24 cellular contexts compared by ENCODE assay signal in genomic region chr7:36625247-36625646, GRCh38.
DNase-seq lines count a peak whose midpoint lies in the region; ATAC-seq, FAIRE-seq and TF ChIP-seq lines count a peak whose summit lies in the region.
"Had no signal": no experiment of that assay in that cellular context is flagged by ENCODE, and none has a peak within 500 bp of the region (broad histone marks: within the 10 kb centered on the region; RNA-seq: fewer than 3 reads in every experiment).

No MANE protein-coding gene starts in this region.

- ATAC-seq in right lobe of liver = peak; percentile 6 to 51 (median 30)
- no peak for ATAC-seq in HepG2
- peak; percentile 32 for ATAC-seq in left lung
- ATAC-seq in upper lobe of right lung = peak; percentile 46
- ATAC-seq in activated CD4-positive, alpha-beta T cell treated with anti-CD3 and anti-CD28 coated beads for 36 hours = no peak
- ATAC-seq: A549, T-cell had no signal

- no peak for TF ChIP-seq CTCF in right lobe of liver (IDR thresholded peaks at IDR 0.05)
- no peak for TF ChIP-seq CTCF in HepG2 (CRISPR knock-in tag; IDR thresholded peaks at IDR 0.05)
- TF ChIP-seq CTCF in left lung (IDR thresholded peaks at IDR 0.05) = no peak
- no peak for TF ChIP-seq CTCF in upper lobe of right lung (IDR thresholded peaks at IDR 0.05)

- H3K27me3 Mint-ChIP-seq in activated CD4-positive, alpha-beta T cell treated with anti-CD3 and anti-CD28 coated beads for 36 hours = no peaks in the 10 kb centered on the region
- H3K27me3 Mint-ChIP-seq: IgD-negative memory B cell, T-cell had no signal

- no peak overlapping the region for H3K9ac ChIP-seq in HepG2 (ENCODE audit: insufficient read depth, low read depth, low read length)

- peaks cover 0 to 10% (median 0%) of the 10 kb centered on the region in 4 donors for H3K4me1 ChIP-seq in right lobe of liver
- 0 out of 2 replicates have a peak, but pooled peaks cover 5% of the 10 kb centered on the region for H3K4me1 ChIP-seq in HepG2 (ENCODE audit: insufficient read depth, low read length)
- peaks cover 0 to 11% of the 10 kb centered on the region in 2 donors for H3K4me1 ChIP-seq in left lung
- H3K4me1 ChIP-seq in upper lobe of right lung = no peaks in the 10 kb centered on the region
- H3K4me1 ChIP-seq: A549, HAP-1 had no signal

- POLR2A ChIA-PET in HepG2 (lab: Yijun Ruan, JAX) = no interaction called here
- POLR2A ChIA-PET in activated CD4-positive, alpha-beta T cell treated with anti-CD3 and anti-CD28 coated beads for 36 hours (lab: Charles Lee) = interaction anchor here (0.5 kb wide), 1 partner anchor 14 kb away, joined by 5 read pairs; no protein-coding TSS in a partner anchor

- WGBS in right lobe of liver (ENCODE audit: insufficient coverage, low coverage, low lambda C conversion rate, missing lambda C conversion rate) = 57% methylated on average over 4 of the region's 4 CpGs
- 45% methylated on average over 3 of the region's 4 CpGs for WGBS in HepG2 (ENCODE audit: low lambda C conversion rate)

- TF ChIP-seq POLR2A in right lobe of liver (IDR thresholded peaks at IDR 0.05) (no peak), HepG2 (IDR thresholded peaks at IDR 0.05; ENCODE audit: insufficient read depth in 1 of 2, low read depth in 2 of 2, low read length in 2 of 2) (no peak)

- H3K9me3 Mint-ChIP-seq in activated CD4-positive, alpha-beta T cell treated with anti-CD3 and anti-CD28 coated beads for 36 hours (ENCODE audit: low read depth) = no peaks in the 10 kb centered on the region
- H3K9me3 Mint-ChIP-seq: endodermal cell, IgD-negative memory B cell, nephron, T-cell had no signal

- H3K9me3 ChIP-seq in right lobe of liver = no peaks in the 10 kb centered on the region
- H3K9me3 ChIP-seq in HepG2 (ENCODE audit: low read length) = no peaks in the 10 kb centered on the region
- H3K9me3 ChIP-seq in left lung = no peaks in the 10 kb centered on the region
- no peaks in the 10 kb centered on the region for H3K9me3 ChIP-seq in upper lobe of right lung
- H3K9me3 ChIP-seq: A549, HAP-1, heart right ventricle had no signal

- H3K4me3 ChIP-seq in right lobe of liver (no peak overlapping the region), HepG2 (replicated peaks in 1 of 3; ENCODE audit: insufficient read depth in 1 of 3, low read depth in 2 of 3, low read length in 3 of 3) (no peak overlapping the region), left lung (no peak overlapping the region), upper lobe of right lung (no peak overlapping the region)
- H3K4me3 ChIP-seq: A549, HAP-1, heart right ventricle had no signal

- no peak overlapping the region for H3K4me2 ChIP-seq in HepG2 (ENCODE audit: low read depth, low read length)
- H3K4me2 ChIP-seq: A549 had no signal

- TF ChIP-seq RAD21 in HepG2 (CRISPR knock-in tag; IDR thresholded peaks at IDR 0.05) = no peak

- in situ Hi-C loops in HepG2 (cut with HindIII; ENCODE audit: extremely low pct_ligation_motif_present, low pct_unique_long_range_greater_than_20kb) = no loop called here

- H3K4me3 Mint-ChIP-seq in activated CD4-positive, alpha-beta T cell treated with anti-CD3 and anti-CD28 coated beads for 36 hours = no peak overlapping the region
- H3K4me3 Mint-ChIP-seq: endodermal cell, nephron, T-cell had no signal

- no peak for DNase-seq in right lobe of liver
- no peak for DNase-seq in HepG2 (ENCODE audit: low spot score)
- peak; percentile 22 for DNase-seq in T1000 (lab: John Stamatoyannopoulos, UW)
- no peak for DNase-seq in left lung
- no peak for DNase-seq in upper lobe of right lung
- no peak for DNase-seq in activated CD4-positive, alpha-beta T cell treated with anti-CD3 and anti-CD28 coated beads for 36 hours
- no peak for DNase-seq in activated T-cell treated with anti-CD3 and anti-CD28 coated beads, Interleukin-2, amount 50 U/mL, for 48 hours
- DNase-seq in middle frontal gyrus (ENCODE audit: extremely low spot score, low spot score) = no peak
- DNase-seq: activated naive CD4-positive, alpha-beta T cell treated with anti-CD3 and anti-CD28 coated beads, Interleukin-2, amount 50 U/mL, for 16 hours; activated T-cell treated with anti-CD3 and anti-CD28 coated beads for 4 hours; GF-D8; heart right ventricle; NCI-H1048; NCI-H2081 treated with DMSO at 0.1 percent for 48 hours; NCI-H510A treated with DMSO at 0.1 percent for 48 hours; small intestine; stimulated activated CD4-positive, alpha-beta T cell treated with anti-CD3 and anti-CD28 coated beads, Interleukin-4, amount 100 ng/mL, for 24 hours; T-cell had no signal

- no peak for FAIRE-seq in HepG2 (lab: Jason Lieb, UNC)
- FAIRE-seq: A549, small intestine had no signal

- H4K20me1 ChIP-seq in HepG2 (ENCODE audit: insufficient read depth, low read length) = no peaks in the 10 kb centered on the region

- no peak overlapping the region for H3K27ac Mint-ChIP-seq in activated CD4-positive, alpha-beta T cell treated with anti-CD3 and anti-CD28 coated beads for 36 hours
- H3K27ac Mint-ChIP-seq: endodermal cell, IgD-negative memory B cell had no signal

- H3K27ac ChIP-seq in right lobe of liver = no peak overlapping the region
- no peak overlapping the region for H3K27ac ChIP-seq in HepG2 (ENCODE audit: extremely low read length, insufficient read depth, low read length)
- no peak overlapping the region for H3K27ac ChIP-seq in left lung
- H3K27ac ChIP-seq in upper lobe of right lung = no peak overlapping the region
- H3K27ac ChIP-seq: A549, heart right ventricle, VCaP had no signal

- no peaks in the 10 kb centered on the region for H3K36me3 ChIP-seq in right lobe of liver
- H3K36me3 ChIP-seq in HepG2 (replicated peaks in 1 of 2; ENCODE audit: control insufficient read depth in 1 of 2, insufficient read depth in 2 of 2, low read length in 2 of 2) = no peaks in the 10 kb centered on the region
- H3K36me3 ChIP-seq in left lung = peaks cover 0 to 12% of the 10 kb centered on the region in 2 donors
- H3K36me3 ChIP-seq in upper lobe of right lung = no peaks in the 10 kb centered on the region
- H3K36me3 ChIP-seq: HAP-1 had no signal

- peaks cover 11% of the 10 kb centered on the region for H3K4me1 Mint-ChIP-seq in activated CD4-positive, alpha-beta T cell treated with anti-CD3 and anti-CD28 coated beads for 36 hours

- no peaks in the 10 kb centered on the region for H3K79me2 ChIP-seq in HepG2 (ENCODE audit: insufficient read depth, low read length)

- CTCF ChIA-PET in HepG2 (lab: Yijun Ruan, JAX; ENCODE audit: low intra/inter-chr PET ratio, low total read pairs) = no interaction called here
- CTCF ChIA-PET in activated CD4-positive, alpha-beta T cell treated with anti-CD3 and anti-CD28 coated beads for 36 hours (lab: Charles Lee) = interaction anchor here (0.7 to 1.1 kb wide), 2 partner anchors 46 to 1203 kb away, joined by 3 to 5 read pairs; no protein-coding TSS in a partner anchor

- no peak overlapping the region for H2AFZ ChIP-seq in HepG2 (ENCODE audit: low read length)

- no TSS peak for BruUV-seq in HepG2 (replicated peaks; lab: Mats Ljungman, UMichigan)

- TF ChIP-seq EP300 in HepG2 (IDR thresholded peaks at IDR 0.05; ENCODE audit: low read depth in 2 of 2, low read length in 2 of 2) (no peak), HepG2 (CRISPR knock-in tag; IDR thresholded peaks at IDR 0.05; ENCODE audit: borderline replicate concordance) (no peak)

- H3K36me3 Mint-ChIP-seq in activated CD4-positive, alpha-beta T cell treated with anti-CD3 and anti-CD28 coated beads for 36 hours (ENCODE audit: low read depth) = peaks cover 11% of the 10 kb centered on the region

- intact Hi-C loops in right lobe of liver (cut with DNase I) = no loop called here
- intact Hi-C loops in HepG2 (cut with micrococcal nuclease; ENCODE audit: unreplicated experiment) = no loop called here
- intact Hi-C loops in left lung (cut with DNase I) = no loop called here
- intact Hi-C loops in upper lobe of right lung (cut with DNase I) = no loop called here
- intact Hi-C loops in activated CD4-positive, alpha-beta T cell treated with anti-CD3 and anti-CD28 coated beads for 36 hours (cut with DNase I, micrococcal nuclease) = no loop called here

- H3K27me3 ChIP-seq in right lobe of liver = no peaks in the 10 kb centered on the region
- H3K27me3 ChIP-seq in HepG2 (ENCODE audit: control insufficient read depth in 1 of 2, insufficient read depth in 2 of 2, low read length in 2 of 2) = no peaks in the 10 kb centered on the region; a peak in 2 of 5 replicates
- H3K27me3 ChIP-seq in left lung = no peaks in the 10 kb centered on the region
- no peaks in the 10 kb centered on the region for H3K27me3 ChIP-seq in upper lobe of right lung

TF ChIP-seq in HepG2, 621 proteins besides CTCF, POLR2A, EP300 and RAD21 (continues in another document):
- TF ChIP-seq KDM5A (IDR thresholded peaks at IDR 0.05; ENCODE audit: borderline replicate concordance, low read length) (no peak), ZNF230 (CRISPR knock-in tag; IDR thresholded peaks at IDR 0.05) (no peak), EHMT2 (IDR thresholded peaks at IDR 0.05; ENCODE audit: borderline replicate concordance, low read depth, low read length) (no peak), PLSCR1 (CRISPR knock-in tag; IDR thresholded peaks at IDR 0.05; ENCODE audit: borderline replicate concordance) (no peak), STAT5B (CRISPR knock-in tag; IDR thresholded peaks at IDR 0.05) (no peak), NAIF1 (CRISPR knock-in tag; IDR thresholded peaks at IDR 0.05; ENCODE audit: borderline replicate concordance) (no peak), JUN (CRISPR knock-in tag; IDR thresholded peaks at IDR 0.05) (no peak), ZNF75D (CRISPR knock-in tag; IDR thresholded peaks at IDR 0.05; ENCODE audit: borderline replicate concordance) (no peak), ZNF34 (CRISPR knock-in tag; IDR thresholded peaks at IDR 0.05; ENCODE audit: borderline replicate concordance) (no peak), SALL1 (CRISPR knock-in tag; IDR thresholded peaks at IDR 0.05) (no peak), ZNF557 (CRISPR knock-in tag; IDR thresholded peaks at IDR 0.05) (no peak), NFYB (CRISPR knock-in tag; IDR thresholded peaks at IDR 0.05) (no peak), ZNF550 (CRISPR knock-in tag; IDR thresholded peaks at IDR 0.05; ENCODE audit: borderline replicate concordance) (no peak), HIVEP1 (CRISPR knock-in tag; IDR thresholded peaks at IDR 0.05) (no peak)

Comparison
In these comparisons a context has a peak if more than half of its experiments do, and no peak if none do; other contexts are left out.
1. ATAC-seq: peak in right lobe of liver (4 of 4), left lung (single experiment) and upper lobe of right lung (single experiment); none in HepG2 (single experiment) and activated CD4-positive, alpha-beta T cell treated with anti-CD3 and anti-CD28 coated beads for 36 hours (single experiment).